Comparison of ENCODE assay signal across 1 cellular context in the genomic region with DNA sequence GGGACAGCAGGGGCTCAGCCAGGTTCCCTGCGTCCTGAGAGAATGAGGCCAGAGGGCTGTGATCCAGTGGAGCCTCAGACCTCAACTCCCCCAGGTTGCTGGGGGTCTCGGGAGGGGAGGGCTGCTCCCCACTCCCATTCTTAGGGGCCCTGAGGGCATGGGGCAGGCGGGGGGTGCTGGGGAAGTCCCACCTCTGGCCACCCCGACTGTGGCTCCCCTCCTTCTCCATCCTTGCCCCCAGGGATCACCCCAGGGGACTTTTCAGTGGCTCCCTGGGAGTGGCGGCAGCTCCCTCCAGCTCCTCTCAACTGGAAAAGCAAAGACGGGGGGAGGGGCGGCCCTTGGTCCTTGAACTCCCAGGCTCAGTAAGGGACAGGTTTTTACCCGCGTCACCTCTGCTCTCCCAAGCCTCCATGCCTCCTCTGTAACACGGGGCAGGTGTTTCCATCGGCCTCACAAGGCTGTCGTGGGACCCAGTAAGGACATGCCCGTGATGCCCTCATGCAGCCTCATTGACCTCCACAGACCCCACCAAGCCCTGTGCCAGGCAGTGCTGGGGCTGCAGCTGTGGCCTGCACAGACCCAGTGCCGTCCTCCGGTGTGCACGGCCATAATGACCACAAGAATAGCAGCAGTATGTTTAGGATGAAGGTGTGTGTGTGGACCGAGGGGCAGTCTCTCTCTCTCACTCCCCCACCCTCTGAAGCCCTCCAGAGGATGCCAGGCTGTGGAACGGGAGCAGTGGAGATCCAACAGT.
TF ChIP-seq lines count a peak whose summit lies in the region.

No MANE protein-coding gene starts in this region.

TF ChIP-seq in H1, 55 proteins besides CTCF, POLR2A, EP300 and RAD21:
- no peak for TF ChIP-seq KDM1A (IDR thresholded peaks at IDR 0.05; ENCODE audit: borderline replicate concordance, low read length)
- no peak for TF ChIP-seq CTBP2 (IDR thresholded peaks at IDR 0.05; ENCODE audit: borderline replicate concordance, insufficient read depth, insufficient read length, low read length)
- TF ChIP-seq POLR2AphosphoS5 (IDR thresholded peaks at IDR 0.05; ENCODE audit: low read depth, low read length), result peak; percentile 38; the same call in 1 of the 2 replicates
- no peak for TF ChIP-seq BCL11A (IDR thresholded peaks at IDR 0.05; ENCODE audit: low read depth in 2 of 2, low read length in 2 of 2)
- TF ChIP-seq, protein P1, sequence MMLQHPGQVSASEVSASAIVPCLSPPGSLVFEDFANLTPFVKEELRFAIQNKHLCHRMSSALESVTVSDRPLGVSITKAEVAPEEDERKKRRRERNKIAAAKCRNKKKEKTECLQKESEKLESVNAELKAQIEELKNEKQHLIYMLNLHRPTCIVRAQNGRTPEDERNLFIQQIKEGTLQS (IDR thresholded peaks at IDR 0.05; ENCODE audit: insufficient read depth, low read depth, low read length), result no peak
- TF ChIP-seq MAFK (IDR thresholded peaks at IDR 0.05; ENCODE audit: low read depth, low read length), result no peak
